Comparison of ENCODE assay signal across 1 cellular context in the genomic region with DNA sequence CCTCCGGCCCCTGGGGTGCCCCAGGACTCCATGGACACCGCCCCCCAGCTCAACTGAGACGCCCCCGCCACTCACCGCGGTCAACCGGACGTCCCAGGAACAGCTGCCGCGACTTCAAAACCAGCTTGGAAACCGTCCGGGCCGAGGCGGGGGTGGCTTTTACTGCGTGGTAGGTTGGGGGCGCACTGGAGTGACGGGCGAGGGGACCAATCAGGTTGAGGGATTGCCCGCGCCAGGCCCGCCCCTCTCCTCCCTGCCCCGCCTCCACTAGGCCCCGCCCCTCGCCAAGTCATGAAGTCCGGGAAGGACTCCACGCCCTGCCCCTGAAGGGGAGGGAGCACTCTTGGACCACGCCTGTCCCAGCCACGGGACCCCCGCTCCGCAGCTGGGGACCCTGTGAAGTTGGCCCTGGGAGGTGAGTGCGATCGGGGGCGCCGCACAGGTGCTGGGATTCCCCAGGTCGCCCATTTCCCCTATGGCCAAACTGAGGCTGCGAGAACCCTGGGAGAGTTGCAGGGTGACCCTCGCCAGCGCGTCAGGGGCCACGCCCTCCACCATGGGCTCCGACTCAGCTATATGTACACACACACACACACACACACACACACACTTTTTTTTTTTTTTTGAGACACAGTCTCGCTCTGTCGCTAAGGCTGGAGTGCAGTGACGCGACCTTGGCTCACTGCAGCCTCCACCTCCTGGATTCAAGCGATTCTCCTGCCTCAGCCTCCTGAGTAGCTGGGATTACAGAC.
TF ChIP-seq lines count a peak whose summit lies in the region.

A gene with protein sequence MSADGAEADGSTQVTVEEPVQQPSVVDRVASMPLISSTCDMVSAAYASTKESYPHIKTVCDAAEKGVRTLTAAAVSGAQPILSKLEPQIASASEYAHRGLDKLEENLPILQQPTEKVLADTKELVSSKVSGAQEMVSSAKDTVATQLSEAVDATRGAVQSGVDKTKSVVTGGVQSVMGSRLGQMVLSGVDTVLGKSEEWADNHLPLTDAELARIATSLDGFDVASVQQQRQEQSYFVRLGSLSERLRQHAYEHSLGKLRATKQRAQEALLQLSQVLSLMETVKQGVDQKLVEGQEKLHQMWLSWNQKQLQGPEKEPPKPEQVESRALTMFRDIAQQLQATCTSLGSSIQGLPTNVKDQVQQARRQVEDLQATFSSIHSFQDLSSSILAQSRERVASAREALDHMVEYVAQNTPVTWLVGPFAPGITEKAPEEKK (minus strand): TSS at position 134 of the 752 bp plus-strand sequence. CDS start 6,273 bp downstream, outside the sequence.

TF ChIP-seq in K562, 482 proteins besides CTCF, POLR2A, EP300 and RAD21 (continued from another document and continues in another):
- TF ChIP-seq, protein P1, sequence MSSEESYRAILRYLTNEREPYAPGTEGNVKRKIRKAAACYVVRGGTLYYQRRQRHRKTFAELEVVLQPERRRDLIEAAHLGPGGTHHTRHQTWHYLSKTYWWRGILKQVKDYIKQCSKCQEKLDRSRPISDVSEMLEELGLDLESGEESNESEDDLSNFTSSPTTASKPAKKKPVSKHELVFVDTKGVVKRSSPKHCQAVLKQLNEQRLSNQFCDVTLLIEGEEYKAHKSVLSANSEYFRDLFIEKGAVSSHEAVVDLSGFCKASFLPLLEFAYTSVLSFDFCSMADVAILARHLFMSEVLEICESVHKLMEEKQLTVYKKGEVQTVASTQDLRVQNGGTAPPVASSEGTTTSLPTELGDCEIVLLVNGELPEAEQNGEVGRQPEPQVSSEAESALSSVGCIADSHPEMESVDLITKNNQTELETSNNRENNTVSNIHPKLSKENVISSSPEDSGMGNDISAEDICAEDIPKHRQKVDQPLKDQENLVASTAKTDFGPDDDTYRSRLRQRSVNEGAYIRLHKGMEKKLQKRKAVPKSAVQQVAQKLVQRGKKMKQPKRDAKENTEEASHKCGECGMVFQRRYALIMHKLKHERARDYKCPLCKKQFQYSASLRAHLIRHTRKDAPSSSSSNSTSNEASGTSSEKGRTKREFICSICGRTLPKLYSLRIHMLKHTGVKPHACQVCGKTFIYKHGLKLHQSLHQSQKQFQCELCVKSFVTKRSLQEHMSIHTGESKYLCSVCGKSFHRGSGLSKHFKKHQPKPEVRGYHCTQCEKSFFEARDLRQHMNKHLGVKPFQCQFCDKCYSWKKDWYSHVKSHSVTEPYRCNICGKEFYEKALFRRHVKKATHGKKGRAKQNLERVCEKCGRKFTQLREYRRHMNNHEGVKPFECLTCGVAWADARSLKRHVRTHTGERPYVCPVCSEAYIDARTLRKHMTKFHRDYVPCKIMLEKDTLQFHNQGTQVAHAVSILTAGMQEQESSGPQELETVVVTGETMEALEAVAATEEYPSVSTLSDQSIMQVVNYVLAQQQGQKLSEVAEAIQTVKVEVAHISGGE (CRISPR knock-in tag; IDR thresholded peaks at IDR 0.05): no peak; a peak in 1 of 6 replicates
- TF ChIP-seq NCOA6 (IDR thresholded peaks at IDR 0.05) (no peak), GABPA (tag; conservative IDR thresholded peaks at IDR 0.05; ENCODE audit: low read depth) (peak; percentile 55; the same call in 1 of the 2 replicates), STAT5B (CRISPR knock-in tag; IDR thresholded peaks at IDR 0.05) (no peak), JUND (IDR thresholded peaks at IDR 0.05; ENCODE audit: borderline replicate concordance, low read depth, low read length) (no peak), JUND (tag; IDR thresholded peaks at IDR 0.05; ENCODE audit: borderline replicate concordance, low read depth, low read length) (peak; percentile 54; the same call in 1 of the 3 replicates), CHCHD3 (CRISPR knock-in tag; IDR thresholded peaks at IDR 0.05) (no peak), NEUROD1 (IDR thresholded peaks at IDR 0.05; ENCODE audit: borderline replicate concordance, low read depth, low read length, partially characterized antibody) (peak; percentile 50), HNRNPH1 (optimal IDR thresholded peaks at IDR 0.05; ENCODE audit: low read depth, low read length) (no peak), SMAD4 (CRISPR knock-in tag; conservative IDR thresholded peaks at IDR 0.05) (peak; percentile 60), STAG1 (CRISPR knock-in tag; IDR thresholded peaks at IDR 0.05; ENCODE audit: borderline replicate concordance) (no peak), FOXA1 (IDR thresholded peaks at IDR 0.05; ENCODE audit: borderline replicate concordance) (no peak), NONO (IDR thresholded peaks at IDR 0.05; ENCODE audit: low read depth in 2 of 2, low read length in 1 of 2) (peak in 1 of 2 experiments; percentile 71; a peak in 1 of 4 replicates), ZNF41 (CRISPR knock-in tag; conservative IDR thresholded peaks at IDR 0.05) (no peak), PHB (CRISPR knock-in tag; IDR thresholded peaks at IDR 0.05) (no peak), MBD2 (IDR thresholded peaks at IDR 0.05; ENCODE audit: borderline replicate concordance, low read depth) (0 out of 2 replicates have a peak, but pooled peaks have one; percentile 65), MXI1 (IDR thresholded peaks at IDR 0.05; ENCODE audit: low read depth, low read length) (no peak; the same call in 1 of the 2 replicates), RCOR1 (IDR thresholded peaks at IDR 0.05; ENCODE audit: borderline replicate concordance in 1 of 2, low read depth in 2 of 2, low read length in 2 of 2) (peak; percentile 23 to 78; a peak in 3 of 4 replicates), ZNF274 (IDR thresholded peaks at IDR 0.05; ENCODE audit: borderline replicate concordance, low read depth, low read length) (no peak), ZZZ3 (IDR thresholded peaks at IDR 0.05) (no peak), GATA2 (CRISPR knock-in tag; IDR thresholded peaks at IDR 0.05) (no peak), ZNF253 (CRISPR knock-in tag; conservative IDR thresholded peaks at IDR 0.05) (no peak), MAFK (IDR thresholded peaks at IDR 0.05; ENCODE audit: low read length) (no peak), HCFC1 (IDR thresholded peaks at IDR 0.05; ENCODE audit: low read depth, low read length) (no peak), HDGF (IDR thresholded peaks at IDR 0.05) (peak; percentile 94; the same call in 1 of the 2 replicates)
- TF ChIP-seq, protein P2, sequence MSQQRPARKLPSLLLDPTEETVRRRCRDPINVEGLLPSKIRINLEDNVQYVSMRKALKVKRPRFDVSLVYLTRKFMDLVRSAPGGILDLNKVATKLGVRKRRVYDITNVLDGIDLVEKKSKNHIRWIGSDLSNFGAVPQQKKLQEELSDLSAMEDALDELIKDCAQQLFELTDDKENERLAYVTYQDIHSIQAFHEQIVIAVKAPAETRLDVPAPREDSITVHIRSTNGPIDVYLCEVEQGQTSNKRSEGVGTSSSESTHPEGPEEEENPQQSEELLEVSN (IDR thresholded peaks at IDR 0.05; ENCODE audit: borderline replicate concordance in 1 of 2, extremely low read depth in 1 of 2, insufficient read depth in 1 of 2, insufficient read length in 1 of 2, low read depth in 1 of 2, low read length in 1 of 2, poor library complexity in 1 of 2, severe bottlenecking in 1 of 2): no peak
- TF ChIP-seq, protein P3, sequence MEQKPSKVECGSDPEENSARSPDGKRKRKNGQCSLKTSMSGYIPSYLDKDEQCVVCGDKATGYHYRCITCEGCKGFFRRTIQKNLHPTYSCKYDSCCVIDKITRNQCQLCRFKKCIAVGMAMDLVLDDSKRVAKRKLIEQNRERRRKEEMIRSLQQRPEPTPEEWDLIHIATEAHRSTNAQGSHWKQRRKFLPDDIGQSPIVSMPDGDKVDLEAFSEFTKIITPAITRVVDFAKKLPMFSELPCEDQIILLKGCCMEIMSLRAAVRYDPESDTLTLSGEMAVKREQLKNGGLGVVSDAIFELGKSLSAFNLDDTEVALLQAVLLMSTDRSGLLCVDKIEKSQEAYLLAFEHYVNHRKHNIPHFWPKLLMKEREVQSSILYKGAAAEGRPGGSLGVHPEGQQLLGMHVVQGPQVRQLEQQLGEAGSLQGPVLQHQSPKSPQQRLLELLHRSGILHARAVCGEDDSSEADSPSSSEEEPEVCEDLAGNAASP (IDR thresholded peaks at IDR 0.05): no peak
- TF ChIP-seq, protein P4, sequence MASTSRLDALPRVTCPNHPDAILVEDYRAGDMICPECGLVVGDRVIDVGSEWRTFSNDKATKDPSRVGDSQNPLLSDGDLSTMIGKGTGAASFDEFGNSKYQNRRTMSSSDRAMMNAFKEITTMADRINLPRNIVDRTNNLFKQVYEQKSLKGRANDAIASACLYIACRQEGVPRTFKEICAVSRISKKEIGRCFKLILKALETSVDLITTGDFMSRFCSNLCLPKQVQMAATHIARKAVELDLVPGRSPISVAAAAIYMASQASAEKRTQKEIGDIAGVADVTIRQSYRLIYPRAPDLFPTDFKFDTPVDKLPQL (IDR thresholded peaks at IDR 0.05; ENCODE audit: extremely low read depth, insufficient read length): no peak
- TF ChIP-seq, protein P5, sequence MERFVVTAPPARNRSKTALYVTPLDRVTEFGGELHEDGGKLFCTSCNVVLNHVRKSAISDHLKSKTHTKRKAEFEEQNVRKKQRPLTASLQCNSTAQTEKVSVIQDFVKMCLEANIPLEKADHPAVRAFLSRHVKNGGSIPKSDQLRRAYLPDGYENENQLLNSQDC (CRISPR knock-in tag; IDR thresholded peaks at IDR 0.05): no peak
- TF ChIP-seq, protein P6, sequence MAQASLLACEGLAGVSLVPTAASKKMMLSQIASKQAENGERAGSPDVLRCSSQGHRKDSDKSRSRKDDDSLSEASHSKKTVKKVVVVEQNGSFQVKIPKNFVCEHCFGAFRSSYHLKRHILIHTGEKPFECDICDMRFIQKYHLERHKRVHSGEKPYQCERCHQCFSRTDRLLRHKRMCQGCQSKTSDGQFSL (CRISPR knock-in tag; IDR thresholded peaks at IDR 0.05): no peak
- TF ChIP-seq, protein P6 (tag; IDR thresholded peaks at IDR 0.05): no peak
- TF ChIP-seq, protein P7, sequence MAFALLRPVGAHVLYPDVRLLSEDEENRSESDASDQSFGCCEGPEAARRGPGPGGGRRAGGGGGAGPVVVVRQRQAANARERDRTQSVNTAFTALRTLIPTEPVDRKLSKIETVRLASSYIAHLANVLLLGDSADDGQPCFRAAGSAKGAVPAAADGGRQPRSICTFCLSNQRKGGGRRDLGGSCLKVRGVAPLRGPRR (CRISPR knock-in tag; IDR thresholded peaks at IDR 0.05): no peak
- TF ChIP-seq, protein P8, sequence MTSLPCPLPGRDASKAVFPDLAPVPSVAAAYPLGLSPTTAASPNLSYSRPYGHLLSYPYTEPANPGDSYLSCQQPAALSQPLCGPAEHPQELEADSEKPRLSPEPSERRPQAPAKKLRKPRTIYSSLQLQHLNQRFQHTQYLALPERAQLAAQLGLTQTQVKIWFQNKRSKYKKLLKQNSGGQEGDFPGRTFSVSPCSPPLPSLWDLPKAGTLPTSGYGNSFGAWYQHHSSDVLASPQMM (CRISPR knock-in tag; IDR thresholded peaks at IDR 0.05): no peak
- TF ChIP-seq, protein P9, sequence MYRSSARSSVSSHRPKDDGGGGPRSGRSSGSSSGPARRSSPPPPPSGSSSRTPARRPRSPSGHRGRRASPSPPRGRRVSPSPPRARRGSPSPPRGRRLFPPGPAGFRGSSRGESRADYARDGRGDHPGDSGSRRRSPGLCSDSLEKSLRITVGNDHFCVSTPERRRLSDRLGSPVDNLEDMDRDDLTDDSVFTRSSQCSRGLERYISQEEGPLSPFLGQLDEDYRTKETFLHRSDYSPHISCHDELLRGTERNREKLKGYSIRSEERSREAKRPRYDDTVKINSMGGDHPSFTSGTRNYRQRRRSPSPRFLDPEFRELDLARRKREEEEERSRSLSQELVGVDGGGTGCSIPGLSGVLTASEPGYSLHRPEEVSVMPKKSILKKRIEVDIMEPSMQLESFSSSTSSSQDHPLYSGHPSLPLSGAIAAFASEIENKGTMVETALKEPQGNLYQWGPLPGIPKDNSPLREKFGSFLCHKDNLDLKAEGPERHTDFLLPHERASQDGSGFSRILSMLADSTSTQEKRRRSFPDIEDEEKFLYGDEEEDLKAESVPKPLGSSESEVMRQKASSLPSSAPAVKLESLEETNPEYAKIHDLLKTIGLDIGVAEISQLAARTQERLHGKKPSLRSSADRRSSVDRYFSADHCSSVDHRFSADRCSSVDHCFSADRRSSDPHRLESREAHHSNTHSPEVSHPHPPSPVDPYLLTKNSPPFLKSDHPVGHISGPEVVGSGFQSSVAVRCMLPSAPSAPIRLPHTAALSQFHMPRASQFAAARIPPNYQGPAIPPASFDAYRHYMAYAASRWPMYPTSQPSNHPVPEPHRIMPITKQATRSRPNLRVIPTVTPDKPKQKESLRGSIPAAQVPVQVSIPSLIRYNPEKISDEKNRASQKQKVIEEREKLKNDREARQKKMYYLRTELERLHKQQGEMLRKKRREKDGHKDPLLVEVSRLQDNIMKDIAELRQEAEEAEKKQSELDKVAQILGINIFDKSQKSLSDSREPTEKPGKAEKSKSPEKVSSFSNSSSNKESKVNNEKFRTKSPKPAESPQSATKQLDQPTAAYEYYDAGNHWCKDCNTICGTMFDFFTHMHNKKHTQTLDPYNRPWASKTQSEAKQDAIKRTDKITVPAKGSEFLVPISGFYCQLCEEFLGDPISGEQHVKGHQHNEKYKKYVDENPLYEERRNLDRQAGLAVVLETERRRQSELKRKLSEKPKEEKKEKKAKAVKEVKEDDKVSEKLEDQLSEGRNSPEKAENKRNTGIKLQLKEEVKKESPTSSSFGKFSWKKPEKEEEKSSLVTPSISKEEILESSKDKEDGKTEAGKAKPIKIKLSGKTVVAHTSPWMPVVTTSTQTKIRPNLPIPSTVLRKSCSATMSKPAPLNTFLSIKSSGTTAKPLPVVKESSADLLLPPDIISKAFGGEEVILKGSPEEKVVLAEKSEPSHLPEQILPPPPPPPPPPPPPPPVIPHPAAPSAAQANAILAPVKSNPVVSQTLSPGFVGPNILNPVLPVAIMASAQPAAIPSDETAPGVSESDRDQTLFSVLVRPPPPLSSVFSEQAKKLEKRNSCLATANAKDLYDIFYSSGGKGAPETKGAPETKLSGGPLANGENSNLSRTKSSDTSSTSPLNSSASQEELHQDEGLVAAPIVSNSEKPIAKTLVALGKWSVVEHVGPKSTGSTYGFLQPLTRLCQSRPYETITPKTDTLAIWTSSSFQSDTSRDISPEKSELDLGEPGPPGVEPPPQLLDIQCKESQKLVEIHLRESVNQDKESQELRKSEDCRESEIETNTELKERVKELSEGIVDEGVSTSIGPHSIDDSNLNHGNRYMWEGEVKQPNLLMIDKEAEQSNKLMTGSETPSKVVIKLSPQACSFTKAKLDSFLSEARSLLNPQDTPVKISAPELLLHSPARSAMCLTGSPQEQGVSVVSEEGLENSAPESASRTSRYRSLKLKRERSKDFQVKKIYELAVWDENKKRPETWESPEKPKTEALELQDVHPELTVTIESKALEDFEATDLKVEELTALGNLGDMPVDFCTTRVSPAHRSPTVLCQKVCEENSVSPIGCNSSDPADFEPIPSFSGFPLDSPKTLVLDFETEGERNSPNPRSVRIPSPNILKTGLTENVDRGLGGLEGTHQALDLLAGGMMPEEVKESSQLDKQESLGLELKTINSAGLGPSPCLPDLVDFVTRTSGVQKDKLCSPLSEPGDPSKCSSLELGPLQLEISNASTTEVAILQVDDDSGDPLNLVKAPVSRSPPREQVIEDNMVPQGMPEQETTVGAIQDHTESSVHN (IDR thresholded peaks at IDR 0.05; ENCODE audit: borderline replicate concordance in 1 of 2, low read depth in 1 of 2): peak in 1 of 2 experiments; percentile 51; a peak in 1 of 4 replicates
- TF ChIP-seq, protein P10, sequence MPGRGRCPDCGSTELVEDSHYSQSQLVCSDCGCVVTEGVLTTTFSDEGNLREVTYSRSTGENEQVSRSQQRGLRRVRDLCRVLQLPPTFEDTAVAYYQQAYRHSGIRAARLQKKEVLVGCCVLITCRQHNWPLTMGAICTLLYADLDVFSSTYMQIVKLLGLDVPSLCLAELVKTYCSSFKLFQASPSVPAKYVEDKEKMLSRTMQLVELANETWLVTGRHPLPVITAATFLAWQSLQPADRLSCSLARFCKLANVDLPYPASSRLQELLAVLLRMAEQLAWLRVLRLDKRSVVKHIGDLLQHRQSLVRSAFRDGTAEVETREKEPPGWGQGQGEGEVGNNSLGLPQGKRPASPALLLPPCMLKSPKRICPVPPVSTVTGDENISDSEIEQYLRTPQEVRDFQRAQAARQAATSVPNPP (IDR thresholded peaks at IDR 0.05; ENCODE audit: borderline replicate concordance, insufficient read depth, insufficient read length): no peak
